ENCODE assay signal across 19 cellular contexts in genomic region chr10:129131439-129132122, GRCh38.
"Had no signal": no experiment of that assay in that cellular context is flagged by ENCODE, and none has a peak within 500 bp of the region (broad histone marks: within the 10 kb centered on the region; RNA-seq: fewer than 3 reads in every experiment).

No MANE protein-coding gene starts in this region.

- ATAC-seq: activated T-helper 17 cell treated with anti-CD3 and anti-CD28 coated beads, Interleukin-2, amount 50 U/mL, for 72 hours; left colon; mucosa of descending colon; naive thymus-derived CD4-positive, alpha-beta T cell; stimulated activated effector memory CD8-positive, alpha-beta T cell treated with anti-CD3 and anti-CD28 coated beads, Interleukin-12 subunit alpha, Interleukin-12 subunit beta, amount 100 ng/mL, for 72 hours; T-cell had no signal

- H3K4me3 ChIP-seq: breast epithelium, mucosa of descending colon, sigmoid colon, tibial artery had no signal

- DNase-seq: activated CD4-positive, CD25-positive, alpha-beta regulatory T cell treated with anti-CD3 and anti-CD28 coated beads, Interleukin-2, amount 50 U/mL, for 72 hours; activated naive CD4-positive, alpha-beta T cell treated with Interleukin-2 at 50 U/mL for 16 hours; anterior cingulate cortex; dermis blood vessel endothelial cell; erythroblast; foreskin fibroblast; left colon; mammary epithelial cell; mucosa of descending colon; naive thymus-derived CD4-positive, alpha-beta T cell; sigmoid colon; stimulated activated CD4-positive, alpha-beta T cell treated with anti-CD3 and anti-CD28 coated beads, Interleukin-1b, Interleukin-23, amount 100 ng/mL, for 48 hours; T-cell; T1000 had no signal

- H3K36me3 ChIP-seq: breast epithelium, neutrophil, sigmoid colon, tibial artery had no signal

- H3K9me3 ChIP-seq: breast epithelium, mucosa of descending colon, neutrophil, sigmoid colon, tibial artery had no signal

- H3K27me3 ChIP-seq: breast epithelium, neutrophil, sigmoid colon had no signal

- H3K4me1 ChIP-seq: breast epithelium, sigmoid colon had no signal

- H3K27ac ChIP-seq: neutrophil, sigmoid colon, tibial artery had no signal
